In the genomic region with DNA sequence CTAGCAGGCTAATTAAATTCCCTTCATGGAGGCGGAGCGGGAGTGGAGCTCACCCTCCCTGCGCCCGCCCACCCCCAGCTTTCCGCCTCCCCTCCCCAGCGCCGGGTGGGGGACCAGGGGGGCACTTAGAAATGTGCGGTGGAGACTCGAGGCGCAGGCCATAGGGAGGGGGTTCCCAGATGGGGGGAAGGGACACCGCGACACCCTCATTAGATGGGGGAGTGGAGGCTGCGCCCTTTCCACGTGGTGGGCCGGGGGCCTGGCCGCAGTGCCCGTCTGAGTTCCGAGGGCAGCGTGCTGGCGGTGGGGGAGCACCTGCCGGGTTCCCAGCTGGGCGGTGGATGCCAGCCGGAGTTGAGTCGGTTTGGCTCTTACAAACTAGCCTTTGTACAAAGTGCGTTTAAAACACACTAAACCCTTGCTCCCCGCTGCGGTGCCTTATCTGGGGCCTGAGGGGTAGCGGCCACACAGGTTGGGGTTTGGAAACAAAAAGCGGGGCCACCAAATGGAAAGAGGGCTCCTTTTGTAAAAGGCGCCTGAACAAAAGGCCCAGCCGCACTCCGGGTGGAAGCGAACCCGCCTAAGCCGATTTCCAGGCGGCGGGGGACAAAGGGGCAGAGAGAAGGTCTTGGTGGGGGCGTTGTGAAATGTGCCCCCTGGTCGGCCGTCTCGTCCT, we compare ENCODE assay signal across 8 cellular contexts. TPM values are rescaled to one million over a fixed set of nuclear protein-coding genes. Genes with fewer than 3 reads are reported as not detected.
A peak's percentile ranks its signal among the peaks of the same experiment; 100 is the strongest.
DNase-seq lines count a peak whose midpoint lies in the region; ATAC-seq and TF ChIP-seq lines count a peak whose summit lies in the region.

No MANE protein-coding gene starts in this region.

- no peak overlapping the region for H3K27ac Mint-ChIP-seq in activated B cell treated with CpG ODN at 0.5 μM for 24 hours

- H3K27me3 ChIP-seq in SK-N-SH (ENCODE audit: insufficient read depth) (no peaks in the 10 kb centered on the region), iPS-15b (ENCODE audit: control insufficient read depth, insufficient read depth, low read length) (no peaks in the 10 kb centered on the region), suprapubic skin (no peaks in the 10 kb centered on the region)

- peaks cover 50% of the 10 kb centered on the region; the same call in 1 of the 2 replicates for H3K79me2 ChIP-seq in SK-N-SH (ENCODE audit: insufficient read depth)

- ATAC-seq in SK-N-SH treated with all-trans-retinoic acid at 6 μM for 48 hours (no peak), activated B cell treated with CpG ODN at 0.5 μM for 24 hours (ENCODE audit: low read depth) (no peak), GM19324 (IDR thresholded peaks at IDR 0.05; ENCODE audit: low FRiP score, unreplicated experiment) (no peak), GM18858 (IDR thresholded peaks at IDR 0.05; ENCODE audit: unreplicated experiment) (no peak)

- peak overlapping the region; percentile 41 for H3K4me3 Mint-ChIP-seq in activated B cell treated with CpG ODN at 0.5 μM for 24 hours

- H3K36me3 ChIP-seq in SK-N-SH (replicated peaks in 1 of 2; ENCODE audit: control insufficient read depth in 1 of 2, insufficient read depth in 2 of 2, low read length in 1 of 2) (peaks cover 0 to 14% of the 10 kb centered on the region in 2 experiments), iPS-15b (ENCODE audit: control insufficient read depth, insufficient read depth, low read length) (peaks cover 17% of the 10 kb centered on the region), suprapubic skin (no peaks in the 10 kb centered on the region)

- H3K4me1 ChIP-seq in SK-N-SH (ENCODE audit: control insufficient read depth in 1 of 2, insufficient read depth in 2 of 2, low read depth in 1 of 2, low read length in 1 of 2) (peaks cover 19 to 64% of the 10 kb centered on the region in 2 experiments), iPS-15b (ENCODE audit: control insufficient read depth, insufficient read depth, low read length) (peaks cover 24% of the 10 kb centered on the region), suprapubic skin (peaks cover 91% of the 10 kb centered on the region)

- H3K27me3 Mint-ChIP-seq in activated B cell treated with CpG ODN at 0.5 μM for 24 hours, result no peaks in the 10 kb centered on the region

- peaks cover 61% of the 10 kb centered on the region for H3K4me1 Mint-ChIP-seq in activated B cell treated with CpG ODN at 0.5 μM for 24 hours

- TF ChIP-seq RAD21 in SK-N-SH (IDR thresholded peaks at IDR 0.05; ENCODE audit: low read length), result no peak

- TF ChIP-seq POLR2A in suprapubic skin (IDR thresholded peaks at IDR 0.05), result no peak

- H3K9me2 ChIP-seq in SK-N-SH, result no peaks in the 10 kb centered on the region

- H3K4me3 ChIP-seq in SK-N-SH (ENCODE audit: low read depth in 2 of 2, low read length in 1 of 2) (peak overlapping the region in 1 of 2 experiments; percentile 86; a peak in 3 of 4 replicates), iPS-15b (ENCODE audit: low read depth, low read length) (peak overlapping the region; percentile 77), suprapubic skin (peak overlapping the region; percentile 71)

- intact Hi-C loops in activated B cell treated with CpG ODN at 0.5 μM for 24 hours (cut with micrococcal nuclease), result loop anchor here (5.0 to 10.0 kb wide), 3 partner anchors 73 to 1770 kb away; partner anchors contain the start of genes FBXO31 and GINS2

- TF ChIP-seq EP300 in SK-N-SH (IDR thresholded peaks at IDR 0.05; ENCODE audit: borderline replicate concordance in 1 of 2, low read depth in 1 of 2, low read length in 1 of 2) (no peak), suprapubic skin (IDR thresholded peaks at IDR 0.05) (no peak)

- H2AFZ ChIP-seq in SK-N-SH (ENCODE audit: low read depth), result no peak overlapping the region

- H4K20me1 ChIP-seq in SK-N-SH (ENCODE audit: insufficient read depth), result peaks cover 57% of the 10 kb centered on the region

- 60% methylated on average over 18 of the region's 41 CpGs for WGBS in SK-N-SH (ENCODE audit: low lambda C conversion rate)
- 53% methylated on average over 29 of the region's 41 CpGs for WGBS in suprapubic skin

- CTCF ChIA-PET in SK-N-SH (lab: Yijun Ruan, JAX), result interaction anchor here (0.9 to 5.8 kb wide), 12 partner anchors 13 to 500 kb away, joined by 3 to 106 read pairs (median 11); no protein-coding TSS in a partner anchor
- CTCF ChIA-PET in activated B cell treated with CpG ODN at 0.5 μM for 24 hours (lab: Charles Lee), result interaction anchor here (1.8 to 4.2 kb wide), 2 partner anchors 168 to 194 kb away, joined by 16 to 51 read pairs; no protein-coding TSS in a partner anchor

- H3K36me3 Mint-ChIP-seq in activated B cell treated with CpG ODN at 0.5 μM for 24 hours (ENCODE audit: low read depth), result no peaks in the 10 kb centered on the region

- H3K27ac ChIP-seq in SK-N-SH (ENCODE audit: low read depth in 2 of 2, low read length in 1 of 2) (peak overlapping the region in 1 of 2 experiments; percentile 97; a peak in 2 of 4 replicates), suprapubic skin (peak overlapping the region; percentile 89)

- peak overlapping the region; percentile 98 for H3K4me2 ChIP-seq in SK-N-SH

- H3F3A ChIP-seq in SK-N-SH (replicated peaks; ENCODE audit: insufficient read depth), result peaks cover 22% of the 10 kb centered on the region

- no peak for DNase-seq in SK-N-SH
- peak; percentile 26 for DNase-seq in activated B cell treated with CpG ODN at 0.5 μM for 24 hours
- no peak for DNase-seq in suprapubic skin (ENCODE audit: low spot score in 2 of 2)
- no peak for DNase-seq in SIG-M5 treated with dmso at 0.1 percent for 504 hours (lab: John Stamatoyannopoulos, UW; ENCODE audit: unreplicated experiment)

- no peaks in the 10 kb centered on the region for H3K9me3 ChIP-seq in SK-N-SH
- H3K9me3 ChIP-seq in iPS-15b (ENCODE audit: control insufficient read depth, insufficient read depth, low read length), result no peaks in the 10 kb centered on the region
- H3K9me3 ChIP-seq in suprapubic skin, result no peaks in the 10 kb centered on the region

- TF ChIP-seq CTCF in SK-N-SH (IDR thresholded peaks at IDR 0.05), result no peak
- TF ChIP-seq CTCF in activated B cell treated with CpG ODN at 0.5 μM for 24 hours (IDR thresholded peaks at IDR 0.05), result no peak
- TF ChIP-seq CTCF in suprapubic skin (IDR thresholded peaks at IDR 0.05), result no peak

- H3K9me3 Mint-ChIP-seq in activated B cell treated with CpG ODN at 0.5 μM for 24 hours, result no peaks in the 10 kb centered on the region

- no peak overlapping the region for H3K9ac ChIP-seq in SK-N-SH
- H3K9ac ChIP-seq in iPS-15b (ENCODE audit: low read depth, low read length), result peak overlapping the region; percentile 73

- POLR2A ChIA-PET in SK-N-SH (lab: Yijun Ruan, JAX), result interaction anchor here (0.7 to 1.6 kb wide), 5 partner anchors 12 to 254 kb away, joined by 3 to 4 read pairs (median 4); no protein-coding TSS in a partner anchor
- POLR2A ChIA-PET in activated B cell treated with CpG ODN at 0.5 μM for 24 hours (lab: Charles Lee), result interaction anchor here (0.6 to 7.5 kb wide), 6 partner anchors 57 to 199 kb away, joined by 3 to 88 read pairs (median 4); no protein-coding TSS in a partner anchor

TF ChIP-seq in SK-N-SH, 30 proteins besides CTCF, POLR2A, EP300 and RAD21 (continues in another document):
- TF ChIP-seq, protein P1, sequence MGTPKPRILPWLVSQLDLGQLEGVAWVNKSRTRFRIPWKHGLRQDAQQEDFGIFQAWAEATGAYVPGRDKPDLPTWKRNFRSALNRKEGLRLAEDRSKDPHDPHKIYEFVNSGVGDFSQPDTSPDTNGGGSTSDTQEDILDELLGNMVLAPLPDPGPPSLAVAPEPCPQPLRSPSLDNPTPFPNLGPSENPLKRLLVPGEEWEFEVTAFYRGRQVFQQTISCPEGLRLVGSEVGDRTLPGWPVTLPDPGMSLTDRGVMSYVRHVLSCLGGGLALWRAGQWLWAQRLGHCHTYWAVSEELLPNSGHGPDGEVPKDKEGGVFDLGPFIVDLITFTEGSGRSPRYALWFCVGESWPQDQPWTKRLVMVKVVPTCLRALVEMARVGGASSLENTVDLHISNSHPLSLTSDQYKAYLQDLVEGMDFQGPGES (IDR thresholded peaks at IDR 0.05; ENCODE audit: low read depth, low read length), result no peak
- TF ChIP-seq USF1 (IDR thresholded peaks at IDR 0.05; ENCODE audit: borderline replicate concordance, low read depth) (no peak), MXI1 (IDR thresholded peaks at IDR 0.05; ENCODE audit: low read depth, low read length) (peak; percentile 92)

TF ChIP-seq in SK-N-SH treated with all-trans-retinoic acid at 6 μM for 48 hours, 23 proteins besides CTCF, POLR2A, EP300 and RAD21 (continues in another document):
- TF ChIP-seq, protein P2, sequence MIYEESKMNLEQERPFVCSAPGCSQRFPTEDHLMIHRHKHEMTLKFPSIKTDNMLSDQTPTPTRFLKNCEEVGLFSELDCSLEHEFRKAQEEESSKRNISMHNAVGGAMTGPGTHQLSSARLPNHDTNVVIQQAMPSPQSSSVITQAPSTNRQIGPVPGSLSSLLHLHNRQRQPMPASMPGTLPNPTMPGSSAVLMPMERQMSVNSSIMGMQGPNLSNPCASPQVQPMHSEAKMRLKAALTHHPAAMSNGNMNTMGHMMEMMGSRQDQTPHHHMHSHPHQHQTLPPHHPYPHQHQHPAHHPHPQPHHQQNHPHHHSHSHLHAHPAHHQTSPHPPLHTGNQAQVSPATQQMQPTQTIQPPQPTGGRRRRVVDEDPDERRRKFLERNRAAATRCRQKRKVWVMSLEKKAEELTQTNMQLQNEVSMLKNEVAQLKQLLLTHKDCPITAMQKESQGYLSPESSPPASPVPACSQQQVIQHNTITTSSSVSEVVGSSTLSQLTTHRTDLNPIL (CRISPR knock-in tag; IDR thresholded peaks at IDR 0.05; ENCODE audit: low read depth), result no peak
- TF ChIP-seq TOX (CRISPR knock-in tag; IDR thresholded peaks at IDR 0.05; ENCODE audit: borderline replicate concordance), result no peak
- TF ChIP-seq OSR1 (CRISPR knock-in tag; IDR thresholded peaks at IDR 0.05), result no peak
- TF ChIP-seq ZC3H10 (CRISPR knock-in tag; IDR thresholded peaks at IDR 0.05), result no peak
- TF ChIP-seq ESRRG (CRISPR knock-in tag; IDR thresholded peaks at IDR 0.05), result no peak
- no peak for TF ChIP-seq ZNF70 (CRISPR knock-in tag; IDR thresholded peaks at IDR 0.05)
- no peak for TF ChIP-seq ZNF565 (CRISPR knock-in tag; conservative IDR thresholded peaks at IDR 0.05; ENCODE audit: low read depth)
- no peak for TF ChIP-seq PPARA (CRISPR knock-in tag; IDR thresholded peaks at IDR 0.05; ENCODE audit: borderline replicate concordance)
- TF ChIP-seq TCF4 (CRISPR knock-in tag; IDR thresholded peaks at IDR 0.05; ENCODE audit: borderline replicate concordance), result no peak
- TF ChIP-seq ZFP3 (CRISPR knock-in tag; IDR thresholded peaks at IDR 0.05), result no peak

RNA-seq across cellular contexts. Expression of gene GSE1, which starts 1.4 kb away (rescaled TPM):
- 22.7 and 26.5 TPM in 2 replicates for polyA plus RNA-seq in SK-N-SH (2012; rRNA removed)
- polyA plus RNA-seq in SK-N-SH (2012; cell fraction: cytosol; rRNA removed), result 18.5 and 22.7 TPM in 2 replicates
- 94.0 and 103 TPM in 2 replicates for polyA plus RNA-seq in SK-N-SH (2012; cell fraction: nucleus; rRNA removed)
- 37.8 and 48.3 TPM in 2 replicates for total RNA-seq in activated B cell treated with CpG ODN at 0.5 μM for 24 hours
- total RNA-seq in suprapubic skin, result 100 to 1,000 TPM in 2 of 4 donors, 10 to 100 TPM in 2; 46.7 to 144 (median 96.9) TPM
